8 cellular contexts compared by ENCODE assay signal in genomic region chr15:68794869-68795268, GRCh38. TPM values are rescaled to one million over a fixed set of nuclear protein-coding genes. Genes with fewer than 3 reads are reported as not detected.
DNase-seq lines count a peak whose midpoint lies in the region; ATAC-seq and TF ChIP-seq lines count a peak whose summit lies in the region.

No MANE protein-coding gene starts in this region.

- TF ChIP-seq CTCF in breast epithelium (IDR thresholded peaks at IDR 0.05) (peak in 1 of 3 donors; percentile 15), lung (IDR thresholded peaks at IDR 0.05; ENCODE audit: control extremely low read depth, extremely low read depth) (no peak)

- H3K9me3 ChIP-seq in breast epithelium (no peaks in the 10 kb centered on the region), lung (ENCODE audit: control insufficient read depth in 2 of 2, insufficient read depth in 1 of 2, low read length in 1 of 2) (no peaks in the 10 kb centered on the region), thymus (ENCODE audit: control insufficient read depth) (no peaks in the 10 kb centered on the region)

- H3K27ac ChIP-seq in breast epithelium (peak overlapping the region; percentile 88 to 92), lung (ENCODE audit: low read depth in 1 of 2, low read length in 1 of 2) (peak overlapping the region; percentile 58 to 70), thymus (ENCODE audit: low read depth) (peak overlapping the region; percentile 61)

- H3K27me3 ChIP-seq in breast epithelium = no peaks in the 10 kb centered on the region
- H3K27me3 ChIP-seq in lung (ENCODE audit: control insufficient read depth, insufficient read depth) = no peaks in the 10 kb centered on the region
- no peaks in the 10 kb centered on the region for H3K27me3 ChIP-seq in thymus (ENCODE audit: control insufficient read depth, insufficient read depth)

- TF ChIP-seq POLR2A in breast epithelium (IDR thresholded peaks at IDR 0.05) = no peak

- H3K36me3 Mint-ChIP-seq in T-helper 2 cell treated with Interferon-gamma antibody and Interleukin-4, amounts not matched to agents 5 μg/mL and 100 μg/mL, for 36 hours (ENCODE audit: low read depth) = peaks cover 26% of the 10 kb centered on the region

- H3K4me3 Mint-ChIP-seq in T-helper 2 cell treated with Interferon-gamma antibody and Interleukin-4, amounts not matched to agents 5 μg/mL and 100 μg/mL, for 36 hours = peak overlapping the region; percentile 71

- intact Hi-C loops in breast epithelium (cut with DNase I; ENCODE audit: low total_unique reads) = no loop called here

- no peak for ATAC-seq in lung (ENCODE audit: insufficient read depth, low FRiP score)

- no peaks in the 10 kb centered on the region for H3K9me3 Mint-ChIP-seq in T-helper 2 cell treated with Interferon-gamma antibody and Interleukin-4, amounts not matched to agents 5 μg/mL and 100 μg/mL, for 36 hours

- H3K27me3 Mint-ChIP-seq in T-helper 2 cell treated with Interferon-gamma antibody and Interleukin-4, amounts not matched to agents 5 μg/mL and 100 μg/mL, for 36 hours (ENCODE audit: low read depth) = no peaks in the 10 kb centered on the region

- WGBS in lung, 2 donors = 13 to 22% methylated on average over 4 of the region's 4 CpGs
- WGBS in thymus = 60% methylated on average over 4 of the region's 4 CpGs

- DNase-seq in T-helper 2 cell treated with Interferon-gamma antibody and Interleukin-4, amounts not matched to agents 5 μg/mL and 100 μg/mL, for 36 hours (ENCODE audit: low spot score) = no peak
- DNase-seq in T-helper 2 cell (no peak), breast epithelium (ENCODE audit: low spot score in 2 of 2) (no peak), lung (ENCODE audit: low spot score) (no peak), NCI-H446 (lab: John Stamatoyannopoulos, UW) (no peak), islet precursor cell (no peak)
- no peak for DNase-seq in effector CD8-positive, alpha-beta T cell (lab: John Stamatoyannopoulos, UW)

- H3K4me3 ChIP-seq in breast epithelium (peak overlapping the region in 2 of 3 donors; percentile 13 to 34), lung (no peak overlapping the region), thymus (ENCODE audit: low read length) (no peak overlapping the region)

- H3K4me1 ChIP-seq in breast epithelium (peaks cover 26 to 49% of the 10 kb centered on the region in 2 donors), lung (ENCODE audit: control insufficient read depth in 2 of 2, insufficient read depth in 2 of 2, low read length in 2 of 2) (peaks cover 52 to 68% of the 10 kb centered on the region in 2 donors), thymus (ENCODE audit: control insufficient read depth, insufficient read depth, low read length) (peaks cover 53% of the 10 kb centered on the region)

- H3K36me3 ChIP-seq in breast epithelium (no peaks in the 10 kb centered on the region), lung (ENCODE audit: control insufficient read depth in 2 of 2, insufficient read depth in 2 of 2, low read length in 2 of 2) (no peaks in the 10 kb centered on the region), thymus (ENCODE audit: control insufficient read depth, insufficient read depth) (peaks cover 9% of the 10 kb centered on the region)

- peak overlapping the region; percentile 75 for H3K27ac Mint-ChIP-seq in T-helper 2 cell treated with Interferon-gamma antibody and Interleukin-4, amounts not matched to agents 5 μg/mL and 100 μg/mL, for 36 hours

- peaks cover 85% of the 10 kb centered on the region for H3K4me1 Mint-ChIP-seq in T-helper 2 cell treated with Interferon-gamma antibody and Interleukin-4, amounts not matched to agents 5 μg/mL and 100 μg/mL, for 36 hours (ENCODE audit: low read depth)

RNA-seq across cellular contexts. Expression of gene ANP32A, which starts 25.8 kb away (rescaled TPM):
- total RNA-seq in breast epithelium (10 to 100 TPM; 57.0 to 63.4 (median 62.8) TPM), lung (100 to 1,000 TPM; 105 to 197 TPM)
- polyA plus RNA-seq in lung (100 to 1,000 TPM; 109 to 117 TPM), thymus (115 TPM)

Comparison
In these comparisons a context has a peak if more than half of its experiments do, and no peak if none do; other contexts are left out.
1. H3K4me3 ChIP-seq: peak in breast epithelium (2 of 3); none in lung (single experiment) and thymus (single experiment).
2. Peak in every context shown above with its lines, with median percentiles within 50 percentile points of each other: H3K27ac ChIP-seq.